In the genomic region with DNA sequence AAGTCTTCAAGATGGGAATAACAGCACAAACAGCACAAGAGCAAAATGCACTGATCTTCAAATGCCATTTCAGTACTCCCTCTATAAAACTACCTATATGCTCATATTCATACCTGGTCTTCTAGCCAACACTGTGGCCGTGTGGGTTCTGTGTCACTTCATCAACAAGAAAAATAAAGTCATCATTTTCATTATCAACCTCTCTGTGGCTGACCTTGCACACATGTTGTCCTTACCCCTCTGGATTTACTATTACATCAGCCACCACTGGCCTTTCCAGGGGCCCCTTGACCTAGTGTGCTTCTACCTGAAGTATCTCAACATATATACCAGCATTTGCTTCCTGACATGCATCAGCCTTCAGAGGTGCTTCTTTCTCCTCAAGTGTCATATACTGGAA, we compare ENCODE assay signal across 21 cellular contexts. TPM values are rescaled to one million over a fixed set of nuclear protein-coding genes. Genes with fewer than 3 reads are reported as not detected.
"Had no signal": no experiment of that assay in that cellular context is flagged by ENCODE, and none has a peak within 500 bp of the region (broad histone marks: within the 10 kb centered on the region; RNA-seq: fewer than 3 reads in every experiment).

No MANE protein-coding gene starts in this region.

- H3K27me3 Mint-ChIP-seq: activated CD4-positive, alpha-beta T cell treated with anti-CD3 and anti-CD28 coated beads, Interleukin-2, amount 10 ng/mL, durations not matched to agents 7 days and 5 days had no signal

- H3K4me3 ChIP-seq: breast epithelium, lower lobe of right lung, ovary, psoas muscle, testis had no signal

- H3K9me3 Mint-ChIP-seq: natural killer cell, type B pancreatic cell had no signal

- H3K4me1 ChIP-seq: breast epithelium, lower lobe of right lung, testis had no signal

- H3K36me3 ChIP-seq: breast epithelium, lower lobe of right lung, ovary had no signal

- H3K9me3 ChIP-seq: breast epithelium, lower lobe of right lung, ovary, psoas muscle, testis had no signal

- ATAC-seq: lower lobe of right lung, natural killer cell, psoas muscle, right cardiac atrium, SK-N-SH treated with all-trans-retinoic acid at 6 μM for 48 hours had no signal

- H3K27ac Mint-ChIP-seq: activated CD4-positive, alpha-beta T cell treated with anti-CD3 and anti-CD28 coated beads, Interleukin-2, amount 10 ng/mL, durations not matched to agents 7 days and 5 days; natural killer cell; type B pancreatic cell had no signal

- H3K27ac ChIP-seq: breast epithelium, lower lobe of right lung, ovary, psoas muscle, testis had no signal

- H3K36me3 Mint-ChIP-seq: natural killer cell, type B pancreatic cell had no signal

- H3K4me3 Mint-ChIP-seq: activated CD4-positive, alpha-beta T cell treated with anti-CD3 and anti-CD28 coated beads, Interleukin-2, amount 10 ng/mL, durations not matched to agents 7 days and 5 days; natural killer cell; type B pancreatic cell had no signal

- H3K27me3 ChIP-seq: ovary, testis had no signal

- DNase-seq: activated CD4-positive, alpha-beta T cell treated with anti-CD3 and anti-CD28 coated beads, Interleukin-2, amount 10 ng/mL, durations not matched to agents 7 days and 5 days; activated gamma-delta T cell treated with Interleukin-2 at 50 U/mL for 16 hours; activated T-cell treated with anti-CD3 and anti-CD28 coated beads, Interleukin-2, amount 50 U/mL, for 48 hours; cortex of kidney; erythroblast; foreskin melanocyte; hypothalamus; lower lobe of right lung; natural killer cell; ovary; psoas muscle; right cardiac atrium; stimulated activated CD4-positive, alpha-beta T cell treated with anti-CD3 and anti-CD28 coated beads, Interleukin-2, amount 100 ng/mL, for 24 hours; T-helper 1 cell; T1000; testis had no signal

RNA-seq across cellular contexts. Expression of a gene that starts 59.6 kb away (rescaled TPM):
- total RNA-seq: astrocyte had no signal
- polyA plus RNA-seq: keratinocyte had no signal
